1 cellular context compared by ENCODE assay signal in the genomic region with DNA sequence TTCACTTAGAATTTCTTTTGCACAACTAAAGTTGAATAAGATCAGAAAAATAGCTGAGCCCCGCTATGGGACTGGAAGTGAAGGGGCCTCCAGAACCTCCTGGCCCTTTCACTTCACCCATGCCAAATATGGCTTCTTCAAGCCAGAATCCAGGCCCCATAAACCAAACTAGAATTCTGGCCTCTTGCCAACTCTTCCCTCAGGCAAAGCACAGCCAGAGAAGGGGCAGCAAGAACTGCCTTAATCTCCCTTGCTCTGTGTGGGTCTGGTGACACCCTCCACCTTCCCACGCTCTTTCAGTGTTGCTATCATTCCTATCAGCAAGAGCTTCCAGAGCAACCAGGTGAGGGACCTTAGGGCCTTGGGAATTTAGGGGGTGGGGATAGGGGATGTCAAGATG.
TF ChIP-seq lines count a peak whose summit lies in the region.

No MANE protein-coding gene starts in this region.

TF ChIP-seq in GM12878, 131 proteins besides CTCF, POLR2A, EP300 and RAD21:
- no peak for TF ChIP-seq KAT2A (conservative IDR thresholded peaks at IDR 0.05; ENCODE audit: control insufficient read depth, low read depth, low read length)
- TF ChIP-seq SMAD1 (IDR thresholded peaks at IDR 0.05; ENCODE audit: low read depth, partially characterized antibody), result peak; percentile 41
- no peak for TF ChIP-seq CBX5 (IDR thresholded peaks at IDR 0.05; ENCODE audit: low read depth)
- no peak for TF ChIP-seq MEF2A (IDR thresholded peaks at IDR 0.05; ENCODE audit: insufficient read depth, low read depth, low read length)
- TF ChIP-seq SUZ12 (IDR thresholded peaks at IDR 0.05; ENCODE audit: unreplicated experiment), result no peak
- no peak for TF ChIP-seq ASH2L (IDR thresholded peaks at IDR 0.05; ENCODE audit: borderline replicate concordance, low read depth)
- TF ChIP-seq NR2C1 (IDR thresholded peaks at IDR 0.05), result no peak
- 0 out of 2 replicates have a peak, but pooled peaks have one; percentile 39 for TF ChIP-seq POLR2AphosphoS2 (IDR thresholded peaks at IDR 0.05; ENCODE audit: low read depth, low read length)
